In the genomic region with DNA sequence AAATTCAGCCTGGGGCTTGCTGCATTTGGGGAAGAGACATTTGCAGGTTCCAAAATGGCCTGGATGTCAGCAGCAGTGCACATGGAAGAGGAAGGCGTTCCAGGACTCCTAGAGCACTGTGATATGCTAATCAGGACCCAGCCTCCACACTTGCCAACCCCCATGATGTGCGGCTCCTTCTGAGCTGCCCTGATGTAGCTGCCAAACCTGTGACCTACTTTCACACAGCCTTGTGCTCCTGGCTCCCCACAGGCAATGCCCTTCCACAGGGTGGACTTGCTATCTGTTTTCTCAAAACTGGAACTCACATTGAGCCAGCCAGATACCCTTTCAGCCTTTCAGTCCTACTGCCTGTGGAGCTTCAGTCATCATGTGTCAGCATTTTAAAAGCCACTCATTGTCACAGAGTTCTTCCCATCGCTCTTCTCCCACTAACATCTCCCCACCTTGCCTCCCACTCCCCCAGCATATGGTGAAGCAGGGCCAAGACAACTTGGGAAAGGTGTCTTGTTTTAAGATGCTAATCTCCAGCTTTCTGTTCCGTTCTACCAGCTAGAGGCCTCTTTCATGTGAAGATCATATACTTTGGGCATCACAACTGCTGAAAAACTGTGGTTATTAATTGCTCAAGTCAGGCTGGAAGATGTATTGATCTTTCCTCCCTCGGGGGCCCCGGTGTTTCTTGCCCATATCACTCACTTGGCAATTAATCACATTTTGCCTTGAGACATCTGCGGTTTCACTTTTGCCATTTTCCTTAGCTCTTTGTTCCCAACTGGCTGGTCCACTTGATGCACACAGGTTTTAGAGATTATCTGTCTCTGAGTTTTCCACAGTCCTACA, we compare ENCODE assay signal across 21 cellular contexts.
A peak's percentile ranks its signal among the peaks of the same experiment; 100 is the strongest.
DNase-seq lines count a peak whose midpoint lies in the region; ATAC-seq and TF ChIP-seq lines count a peak whose summit lies in the region.
"Had no signal": no experiment of that assay in that cellular context is flagged by ENCODE, and none has a peak within 500 bp of the region (broad histone marks: within the 10 kb centered on the region; RNA-seq: fewer than 3 reads in every experiment).

No MANE protein-coding gene starts in this region.

- peak overlapping the region; percentile 91 for H3K27ac Mint-ChIP-seq in nephron progenitor cell
- H3K27ac Mint-ChIP-seq in activated CD4-positive, alpha-beta memory T cell treated with anti-CD3 and anti-CD28 coated beads for 36 hours: no peak overlapping the region
- H3K27ac Mint-ChIP-seq in mesothelial cell of epicardium: no peak overlapping the region
- H3K27ac Mint-ChIP-seq: activated naive CD4-positive, alpha-beta T cell treated with anti-CD3 and anti-CD28 coated beads, Interleukin-2, amount 10 ng/mL, durations not matched to agents 7 days and 5 days; CD14-positive monocyte; T-cell had no signal

- TF ChIP-seq CTCF in 22Rv1 (IDR thresholded peaks at IDR 0.05) (no peak), WI38 (IDR thresholded peaks at IDR 0.05; ENCODE audit: low read depth, low read length) (no peak), nephron progenitor cell (IDR thresholded peaks at IDR 0.05) (no peak), mesothelial cell of epicardium (IDR thresholded peaks at IDR 0.05; ENCODE audit: unreplicated experiment) (no peak)

- H3K4me1 Mint-ChIP-seq in nephron progenitor cell (peaks cover 48% of the 10 kb centered on the region), mesothelial cell of epicardium (peaks cover 18% of the 10 kb centered on the region)
- no peaks in the 10 kb centered on the region for H3K4me1 Mint-ChIP-seq in activated CD4-positive, alpha-beta memory T cell treated with anti-CD3 and anti-CD28 coated beads for 36 hours (ENCODE audit: low read depth)
- H3K4me1 Mint-ChIP-seq: activated naive CD4-positive, alpha-beta T cell treated with anti-CD3 and anti-CD28 coated beads, Interleukin-2, amount 10 ng/mL, durations not matched to agents 7 days and 5 days had no signal

- H3K36me3 Mint-ChIP-seq in nephron progenitor cell (ENCODE audit: low read depth) (peaks cover 46% of the 10 kb centered on the region), mesothelial cell of epicardium (peaks cover 1% of the 10 kb centered on the region)
- H3K36me3 Mint-ChIP-seq in activated CD4-positive, alpha-beta memory T cell treated with anti-CD3 and anti-CD28 coated beads for 36 hours: no peaks in the 10 kb centered on the region
- H3K36me3 Mint-ChIP-seq: activated naive CD4-positive, alpha-beta T cell treated with anti-CD3 and anti-CD28 coated beads, Interleukin-2, amount 10 ng/mL, durations not matched to agents 7 days and 5 days; T-cell had no signal

- CTCF ChIA-PET in activated CD4-positive, alpha-beta memory T cell treated with anti-CD3 and anti-CD28 coated beads for 36 hours (lab: Charles Lee): no interaction called here

- H3K27ac ChIP-seq in 22Rv1: peak overlapping the region; percentile 52
- H3K27ac ChIP-seq: foreskin keratinocyte, GM23248, skin epidermis had no signal

- H3K9me3 Mint-ChIP-seq in nephron progenitor cell (peaks cover 6% of the 10 kb centered on the region), mesothelial cell of epicardium (peaks cover 5% of the 10 kb centered on the region)
- no peaks in the 10 kb centered on the region for H3K9me3 Mint-ChIP-seq in activated CD4-positive, alpha-beta memory T cell treated with anti-CD3 and anti-CD28 coated beads for 36 hours
- H3K9me3 Mint-ChIP-seq: activated naive CD4-positive, alpha-beta T cell treated with anti-CD3 and anti-CD28 coated beads, Interleukin-2, amount 10 ng/mL, durations not matched to agents 7 days and 5 days; T-cell had no signal

- DNase-seq in head of caudate nucleus (peak in 41 of 42 donors; percentile 7 to 77 (median 35)), nephron progenitor cell (no peak), mesothelial cell of epicardium (ENCODE audit: low spot score in 2 of 2, unreplicated experiment in 2 of 2) (no peak)
- DNase-seq in activated CD4-positive, alpha-beta memory T cell treated with anti-CD3 and anti-CD28 coated beads for 36 hours: no peak
- no peak for DNase-seq in activated CD4-positive, alpha-beta T cell treated with anti-CD3 and anti-CD28 coated beads for 1 hour
- DNase-seq: activated CD4-positive, alpha-beta T cell treated with anti-CD3 and anti-CD28 coated beads, Interleukin-2, amount 50 U/mL, for 4 hours; activated naive CD4-positive, alpha-beta T cell treated with anti-CD3 and anti-CD28 coated beads, Interleukin-2, amount 10 ng/mL, durations not matched to agents 7 days and 5 days; cortex of kidney; foreskin keratinocyte; GM23248; MG63; NCI-H1694; NCI-H446 treated with DMSO at 0.1 percent for 48 hours; SHP77; stimulated activated CD4-positive, alpha-beta T cell treated with anti-CD3 and anti-CD28 coated beads, Interleukin-4, amount 100 ng/mL, for 4 hours; T-cell had no signal

- intact Hi-C loops in head of caudate nucleus (cut with DNase I): no loop called here
- intact Hi-C loops in activated CD4-positive, alpha-beta memory T cell treated with anti-CD3 and anti-CD28 coated beads for 36 hours (cut with micrococcal nuclease): no loop called here

- H3K4me3 Mint-ChIP-seq in nephron progenitor cell: peak overlapping the region; percentile 15
- no peak overlapping the region for H3K4me3 Mint-ChIP-seq in activated CD4-positive, alpha-beta memory T cell treated with anti-CD3 and anti-CD28 coated beads for 36 hours
- H3K4me3 Mint-ChIP-seq in mesothelial cell of epicardium: no peak overlapping the region
- H3K4me3 Mint-ChIP-seq: activated naive CD4-positive, alpha-beta T cell treated with anti-CD3 and anti-CD28 coated beads, Interleukin-2, amount 10 ng/mL, durations not matched to agents 7 days and 5 days; CD14-positive monocyte; T-cell had no signal

- H3K27me3 Mint-ChIP-seq in nephron progenitor cell (ENCODE audit: low read depth, poor library complexity): peaks cover 4% of the 10 kb centered on the region
- no peaks in the 10 kb centered on the region for H3K27me3 Mint-ChIP-seq in activated CD4-positive, alpha-beta memory T cell treated with anti-CD3 and anti-CD28 coated beads for 36 hours
- H3K27me3 Mint-ChIP-seq in mesothelial cell of epicardium (ENCODE audit: low read depth): peaks cover 72% of the 10 kb centered on the region
- H3K27me3 Mint-ChIP-seq: activated naive CD4-positive, alpha-beta T cell treated with anti-CD3 and anti-CD28 coated beads, Interleukin-2, amount 10 ng/mL, durations not matched to agents 7 days and 5 days; T-cell had no signal

- H3K4me3 ChIP-seq in WI38 (ENCODE audit: low read depth, low read length): 0 out of 2 replicates have a peak overlapping the region, but pooled peaks have one; percentile 1
- H3K4me3 ChIP-seq: GM23248, MG63, skin epidermis had no signal

- ATAC-seq in HG03565 (IDR thresholded peaks at IDR 0.05; ENCODE audit: unreplicated experiment): no peak
- ATAC-seq: foreskin keratinocyte, T-cell had no signal

- POLR2A ChIA-PET in activated CD4-positive, alpha-beta memory T cell treated with anti-CD3 and anti-CD28 coated beads for 36 hours (lab: Charles Lee): interaction anchor here (0.5 kb wide), 1 partner anchor 404 kb away, joined by 7 read pairs; no protein-coding TSS in a partner anchor

Comparison
In these comparisons a context has a peak if more than half of its experiments do, and no peak if none do; other contexts are left out.
1. DNase-seq: peak in head of caudate nucleus (41 of 42); none in nephron progenitor cell (single experiment), activated CD4-positive, alpha-beta memory T cell treated with anti-CD3 and anti-CD28 coated beads for 36 hours (single experiment), mesothelial cell of epicardium (0 of 2) and activated CD4-positive, alpha-beta T cell treated with anti-CD3 and anti-CD28 coated beads for 1 hour (single experiment).